ENCODE assay signal across 8 cellular contexts in genomic region chr16:53892155-53892554, GRCh38.
DNase-seq lines count a peak whose midpoint lies in the region; ATAC-seq and TF ChIP-seq lines count a peak whose summit lies in the region.

No MANE protein-coding gene starts in this region.

- no peak overlapping the region for H3K4me3 ChIP-seq in HCT116 (replicated peaks in 1 of 2; ENCODE audit: low read depth in 1 of 2, low read length in 2 of 2)

- H3K9me3 ChIP-seq in HCT116 (ENCODE audit: control insufficient read depth in 1 of 2, insufficient read depth in 1 of 2, low read depth in 1 of 2, low read length in 2 of 2): no peaks in the 10 kb centered on the region

- H3K79me2 ChIP-seq in HCT116 (ENCODE audit: insufficient read depth, low read length): no peaks in the 10 kb centered on the region

- RAD21 ChIA-PET in HCT116 (lab: Charles Lee; ENCODE audit: low non-redundant PET in 1 of 2, low total read pairs in 2 of 2, uncharacterized antibody in 2 of 2, unreplicated experiment in 2 of 2): no interaction called here

- H2AFZ ChIP-seq in HCT116 (ENCODE audit: low read depth, low read length, poor library complexity, severe bottlenecking): no peak overlapping the region

- no peak overlapping the region for H3K4me3 Mint-ChIP-seq in activated T-cell treated with anti-CD3 and anti-CD28 coated beads, Interleukin-2, amount 50 U/mL, for 4 hours
- H3K4me3 Mint-ChIP-seq in osteocyte (ENCODE audit: unreplicated experiment): no peak overlapping the region

- ATAC-seq in HCT116 (peak; percentile 81), foreskin keratinocyte (peak; percentile 62), GM18498 (IDR thresholded peaks at IDR 0.05; ENCODE audit: unreplicated experiment) (no peak), HG03457 (IDR thresholded peaks at IDR 0.05; ENCODE audit: unreplicated experiment) (no peak)
- peak; percentile 25 to 51 for ATAC-seq in activated T-cell treated with anti-CD3 and anti-CD28 coated beads, Interleukin-2, amount 50 U/mL, for 4 hours

- DNase-seq in COLO829 (ENCODE audit: low spot score): peak; percentile 20
- DNase-seq in HCT116 (ENCODE audit: low read depth, low spot score): peak; percentile 22
- peak; percentile 12 for DNase-seq in NCI-H82 treated with DMSO at 0.1 percent for 48 hours (lab: John Stamatoyannopoulos, UW; ENCODE audit: unreplicated experiment)
- peak; percentile 26 for DNase-seq in activated T-cell treated with anti-CD3 and anti-CD28 coated beads, Interleukin-2, amount 50 U/mL, for 4 hours
- DNase-seq in foreskin keratinocyte: peak in 1 of 2 donors; percentile 58
- no peak for DNase-seq in osteocyte (ENCODE audit: extremely low spot score, unreplicated experiment)

- H3K4me1 ChIP-seq in HCT116 (ENCODE audit: control insufficient read depth in 1 of 2, insufficient read depth in 2 of 2, low read length in 2 of 2): no peaks in the 10 kb centered on the region
- peaks cover 23% of the 10 kb centered on the region for H3K4me1 ChIP-seq in foreskin keratinocyte

- H3K27me3 ChIP-seq in HCT116 (ENCODE audit: insufficient read depth, low read length) (no peaks in the 10 kb centered on the region), foreskin keratinocyte (no peaks in the 10 kb centered on the region)

- H3K4me2 ChIP-seq in HCT116 (ENCODE audit: low read length): no peak overlapping the region

- H4K20me1 ChIP-seq in HCT116 (ENCODE audit: insufficient read depth): no peaks in the 10 kb centered on the region

- intact Hi-C loops in HCT116 (cut with micrococcal nuclease): loop anchor here (10.0 kb wide), 2 partner anchors 393 to 1063 kb away; partner anchors contain the start of gene IRX3

- BruUV-seq in HCT116 (replicated peaks; lab: Mats Ljungman, UMichigan): TSS peak; percentile 17

- TF ChIP-seq RAD21 in HCT116 (IDR thresholded peaks at IDR 0.05; ENCODE audit: low read depth): peak; percentile 71

- TF ChIP-seq POLR2A in HCT116 (IDR thresholded peaks at IDR 0.05; ENCODE audit: borderline replicate concordance, extremely low read depth, insufficient read depth, insufficient read length): no peak

- no peaks in the 10 kb centered on the region for H3K36me3 ChIP-seq in HCT116 (ENCODE audit: control insufficient read depth in 1 of 2, insufficient read depth in 2 of 2, low read length in 2 of 2)

- H3K9me2 ChIP-seq in HCT116 (ENCODE audit: insufficient read depth): no peaks in the 10 kb centered on the region

- no peak overlapping the region for H3K27ac Mint-ChIP-seq in osteocyte (ENCODE audit: unreplicated experiment)

- H3K27ac ChIP-seq in HCT116 (ENCODE audit: low read depth, low read length): no peak overlapping the region
- H3K27ac ChIP-seq in foreskin keratinocyte: no peak overlapping the region

- TF ChIP-seq CTCF in HCT116 (IDR thresholded peaks at IDR 0.05 in 2 of 3, conservative IDR thresholded peaks at IDR 0.05 in 1 of 3; ENCODE audit: borderline replicate concordance in 1 of 3, insufficient read depth in 1 of 3, low read depth in 2 of 3, low read length in 2 of 3) (peak; percentile 21 to 79 (median 72); a peak in 5 of 6 replicates), foreskin keratinocyte (conservative IDR thresholded peaks at IDR 0.05) (peak; percentile 84), osteocyte (IDR thresholded peaks at IDR 0.05) (peak; percentile 85)

- POLR2A ChIA-PET in HCT116 (lab: Charles Lee): no interaction called here

- no peak overlapping the region for H3K9ac ChIP-seq in HCT116 (ENCODE audit: low read length)

- no peaks in the 10 kb centered on the region for H3K9me3 Mint-ChIP-seq in activated T-cell treated with anti-CD3 and anti-CD28 coated beads, Interleukin-2, amount 50 U/mL, for 4 hours
- no peaks in the 10 kb centered on the region for H3K9me3 Mint-ChIP-seq in osteocyte (ENCODE audit: unreplicated experiment)

- CTCF ChIA-PET in HCT116 (lab: Charles Lee): interaction anchor here (1.0 to 2.2 kb wide), 6 partner anchors 10 to 342 kb away, joined by 3 to 13 read pairs (median 4); no protein-coding TSS in a partner anchor

- H3K36me3 Mint-ChIP-seq in activated T-cell treated with anti-CD3 and anti-CD28 coated beads, Interleukin-2, amount 50 U/mL, for 4 hours (ENCODE audit: insufficient read depth): peaks cover 8% of the 10 kb centered on the region
- H3K36me3 Mint-ChIP-seq in osteocyte (ENCODE audit: unreplicated experiment): peaks cover 6% of the 10 kb centered on the region

- peaks cover 6% of the 10 kb centered on the region for H3K4me1 Mint-ChIP-seq in activated T-cell treated with anti-CD3 and anti-CD28 coated beads, Interleukin-2, amount 50 U/mL, for 4 hours (ENCODE audit: low read depth)
- H3K4me1 Mint-ChIP-seq in osteocyte (ENCODE audit: unreplicated experiment): peaks cover 44% of the 10 kb centered on the region

- no peaks in the 10 kb centered on the region for H3K27me3 Mint-ChIP-seq in activated T-cell treated with anti-CD3 and anti-CD28 coated beads, Interleukin-2, amount 50 U/mL, for 4 hours (ENCODE audit: low read depth)
- H3K27me3 Mint-ChIP-seq in osteocyte (ENCODE audit: unreplicated experiment): no peaks in the 10 kb centered on the region

TF ChIP-seq in HCT116, 20 proteins besides CTCF, POLR2A, EP300 and RAD21:
- TF ChIP-seq JUND (IDR thresholded peaks at IDR 0.05): no peak
- no peak for TF ChIP-seq FOSL1 (IDR thresholded peaks at IDR 0.05; ENCODE audit: low read depth)
- no peak for TF ChIP-seq SP1 (IDR thresholded peaks at IDR 0.05; ENCODE audit: low read depth)
- TF ChIP-seq, protein P1, sequence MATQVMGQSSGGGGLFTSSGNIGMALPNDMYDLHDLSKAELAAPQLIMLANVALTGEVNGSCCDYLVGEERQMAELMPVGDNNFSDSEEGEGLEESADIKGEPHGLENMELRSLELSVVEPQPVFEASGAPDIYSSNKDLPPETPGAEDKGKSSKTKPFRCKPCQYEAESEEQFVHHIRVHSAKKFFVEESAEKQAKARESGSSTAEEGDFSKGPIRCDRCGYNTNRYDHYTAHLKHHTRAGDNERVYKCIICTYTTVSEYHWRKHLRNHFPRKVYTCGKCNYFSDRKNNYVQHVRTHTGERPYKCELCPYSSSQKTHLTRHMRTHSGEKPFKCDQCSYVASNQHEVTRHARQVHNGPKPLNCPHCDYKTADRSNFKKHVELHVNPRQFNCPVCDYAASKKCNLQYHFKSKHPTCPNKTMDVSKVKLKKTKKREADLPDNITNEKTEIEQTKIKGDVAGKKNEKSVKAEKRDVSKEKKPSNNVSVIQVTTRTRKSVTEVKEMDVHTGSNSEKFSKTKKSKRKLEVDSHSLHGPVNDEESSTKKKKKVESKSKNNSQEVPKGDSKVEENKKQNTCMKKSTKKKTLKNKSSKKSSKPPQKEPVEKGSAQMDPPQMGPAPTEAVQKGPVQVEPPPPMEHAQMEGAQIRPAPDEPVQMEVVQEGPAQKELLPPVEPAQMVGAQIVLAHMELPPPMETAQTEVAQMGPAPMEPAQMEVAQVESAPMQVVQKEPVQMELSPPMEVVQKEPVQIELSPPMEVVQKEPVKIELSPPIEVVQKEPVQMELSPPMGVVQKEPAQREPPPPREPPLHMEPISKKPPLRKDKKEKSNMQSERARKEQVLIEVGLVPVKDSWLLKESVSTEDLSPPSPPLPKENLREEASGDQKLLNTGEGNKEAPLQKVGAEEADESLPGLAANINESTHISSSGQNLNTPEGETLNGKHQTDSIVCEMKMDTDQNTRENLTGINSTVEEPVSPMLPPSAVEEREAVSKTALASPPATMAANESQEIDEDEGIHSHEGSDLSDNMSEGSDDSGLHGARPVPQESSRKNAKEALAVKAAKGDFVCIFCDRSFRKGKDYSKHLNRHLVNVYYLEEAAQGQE (IDR thresholded peaks at IDR 0.05; ENCODE audit: low read depth): no peak
- TF ChIP-seq ELF1 (IDR thresholded peaks at IDR 0.05; ENCODE audit: borderline replicate concordance, low read depth): no peak
- no peak for TF ChIP-seq POLR2AphosphoS5 (IDR thresholded peaks at IDR 0.05; ENCODE audit: low read depth, low read length)
- TF ChIP-seq, protein P2, sequence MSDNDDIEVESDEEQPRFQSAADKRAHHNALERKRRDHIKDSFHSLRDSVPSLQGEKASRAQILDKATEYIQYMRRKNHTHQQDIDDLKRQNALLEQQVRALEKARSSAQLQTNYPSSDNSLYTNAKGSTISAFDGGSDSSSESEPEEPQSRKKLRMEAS (IDR thresholded peaks at IDR 0.05): no peak
- no peak for TF ChIP-seq SIN3A (IDR thresholded peaks at IDR 0.05; ENCODE audit: low read depth)
- no peak for TF ChIP-seq TCF7L2 (IDR thresholded peaks at IDR 0.05; ENCODE audit: borderline replicate concordance, extremely low read depth, insufficient read depth, insufficient read length)
- no peak for TF ChIP-seq ATF3 (IDR thresholded peaks at IDR 0.05)
- TF ChIP-seq CBX3 (IDR thresholded peaks at IDR 0.05; ENCODE audit: low read depth): no peak
- TF ChIP-seq EZH2phosphoT487 (IDR thresholded peaks at IDR 0.05; ENCODE audit: borderline replicate concordance): no peak
- no peak for TF ChIP-seq ZFX (IDR thresholded peaks at IDR 0.05)
- TF ChIP-seq CEBPB (IDR thresholded peaks at IDR 0.05; ENCODE audit: low read depth): no peak
- TF ChIP-seq YY1 (IDR thresholded peaks at IDR 0.05; ENCODE audit: extremely low read depth, insufficient replicate concordance, low read depth, low read length): no peak
- no peak for TF ChIP-seq ZNF274 (IDR thresholded peaks at IDR 0.05; ENCODE audit: low read depth, low read length)
TF ChIP-seq in HCT116: peak in this region for 0.

Comparison
In these comparisons a context has a peak if more than half of its experiments do, and no peak if none do; other contexts are left out.
1. ATAC-seq: peak in HCT116 (single experiment), activated T-cell treated with anti-CD3 and anti-CD28 coated beads, Interleukin-2, amount 50 U/mL, for 4 hours (2 of 2) and foreskin keratinocyte (single experiment); none in GM18498 (single experiment) and HG03457 (single experiment).
2. Peak in every context shown above with its lines, with median percentiles within 50 percentile points of each other: CTCF ChIP-seq.